19 cellular contexts compared by ENCODE assay signal in genomic region chr1:44700573-44700972, GRCh38. TPM values are rescaled to one million over a fixed set of nuclear protein-coding genes. Genes with fewer than 3 reads are reported as not detected.
"Had no signal": no experiment of that assay in that cellular context is flagged by ENCODE, and none has a peak within 500 bp of the region (broad histone marks: within the 10 kb centered on the region; RNA-seq: fewer than 3 reads in every experiment).

No MANE protein-coding gene starts in this region.

- H3K27me3 ChIP-seq: thyroid gland had no signal

- H3K36me3 ChIP-seq: left ventricle myocardium inferior, thyroid gland had no signal

- H3K9me3 Mint-ChIP-seq: brain; natural killer cell treated with Interleukin-12 subunit alpha and Interleukin-12 subunit beta and Interleukin-15 and Interleukin-18, amount 100 ng/mL, for 72 hours; stimulated activated memory B cell treated with anti-CD40 and anti-IgM and Interleukin-4, amounts not matched to agents 10 μg/mL and 1 μg/mL and 100 μg/mL, for 72 hours had no signal

- H3K27me3 Mint-ChIP-seq: activated naive CD8-positive, alpha-beta T cell; brain; natural killer cell treated with Interleukin-12 subunit alpha and Interleukin-12 subunit beta and Interleukin-15 and Interleukin-18, amount 100 ng/mL, for 72 hours; stimulated activated memory B cell treated with anti-CD40 and anti-IgM and Interleukin-4, amounts not matched to agents 10 μg/mL and 1 μg/mL and 100 μg/mL, for 72 hours had no signal

- H3K4me3 ChIP-seq: left ventricle myocardium inferior, thyroid gland had no signal

- H3K4me1 Mint-ChIP-seq: brain had no signal

- H3K4me3 Mint-ChIP-seq: activated naive CD8-positive, alpha-beta T cell; brain; natural killer cell treated with Interleukin-12 subunit alpha and Interleukin-12 subunit beta and Interleukin-15 and Interleukin-18, amount 100 ng/mL, for 72 hours; stimulated activated memory B cell treated with anti-CD40 and anti-IgM and Interleukin-4, amounts not matched to agents 10 μg/mL and 1 μg/mL and 100 μg/mL, for 72 hours had no signal

- H3K4me1 ChIP-seq: left ventricle myocardium inferior, thyroid gland had no signal

- H3K36me3 Mint-ChIP-seq: brain; natural killer cell treated with Interleukin-12 subunit alpha and Interleukin-12 subunit beta and Interleukin-15 and Interleukin-18, amount 100 ng/mL, for 72 hours; stimulated activated memory B cell treated with anti-CD40 and anti-IgM and Interleukin-4, amounts not matched to agents 10 μg/mL and 1 μg/mL and 100 μg/mL, for 72 hours had no signal

- H3K9me3 ChIP-seq: left ventricle myocardium inferior, thyroid gland had no signal

- DNase-seq: activated CD4-positive, alpha-beta T cell treated with anti-CD3 and anti-CD28 coated beads, Interleukin-2, amount 50 U/mL, for 1 hour; activated CD8-positive, alpha-beta memory T cell treated with anti-CD3 and anti-CD28 coated beads for 24 hours; activated gamma-delta T cell treated with Interleukin-2 at 50 U/mL for 16 hours; cortex of kidney; effector CD8-positive, alpha-beta T cell; islet precursor cell; left ventricle myocardium inferior; mesenchymal stem cell; nucleus accumbens; posterior cingulate gyrus; retina; T-helper 2 cell had no signal

- H3K27ac Mint-ChIP-seq: activated naive CD8-positive, alpha-beta T cell; natural killer cell treated with Interleukin-12 subunit alpha and Interleukin-12 subunit beta and Interleukin-15 and Interleukin-18, amount 100 ng/mL, for 72 hours; stimulated activated memory B cell treated with anti-CD40 and anti-IgM and Interleukin-4, amounts not matched to agents 10 μg/mL and 1 μg/mL and 100 μg/mL, for 72 hours had no signal

RNA-seq across cellular contexts. Expression of gene ARMH1, which starts 26.1 kb away (rescaled TPM):
- total RNA-seq: endothelial cell of umbilical vein had no signal

RNA-seq across cellular contexts. Expression of gene RNU5D-1, which starts 30.4 kb away (rescaled TPM):
- total RNA-seq: endothelial cell of umbilical vein; left ventricle myocardium inferior; natural killer cell treated with Interleukin-12 subunit alpha and Interleukin-12 subunit beta and Interleukin-15 and Interleukin-18, amount 100 ng/mL, for 72 hours; thyroid gland; urinary bladder had no signal
